Comparison of ENCODE assay signal across 4 cellular contexts in the genomic region with DNA sequence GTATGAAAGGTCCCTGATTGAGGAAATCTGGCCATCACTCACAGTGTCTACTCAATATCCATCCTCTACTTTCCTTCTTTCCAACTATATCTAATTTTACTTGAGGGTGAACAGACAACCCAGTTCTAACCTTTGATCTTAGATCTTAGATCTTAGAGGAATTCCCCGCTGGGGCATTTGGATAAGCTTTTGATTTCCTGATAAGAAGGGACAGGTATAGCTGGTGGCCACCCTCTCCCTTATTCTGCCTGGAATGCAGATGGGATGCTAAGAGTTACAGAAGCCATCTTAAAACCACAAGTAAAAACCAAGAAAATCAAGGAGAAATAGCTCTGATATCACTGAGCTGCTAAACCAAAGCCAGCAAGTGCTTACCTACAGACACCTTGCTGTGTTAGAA.
"Had no signal": no experiment of that assay in that cellular context is flagged by ENCODE, and none has a peak within 500 bp of the region (broad histone marks: within the 10 kb centered on the region; RNA-seq: fewer than 3 reads in every experiment).

No MANE protein-coding gene starts in this region.

- ATAC-seq: HepG2, K562 had no signal

- H3K4me3 ChIP-seq: K562 had no signal

- H3K27ac ChIP-seq: HL-60 had no signal

- DNase-seq: IMR-90 had no signal
